In genomic region chr12:130509454-130509853, GRCh38 we compare ENCODE assay signal across 11 cellular contexts.
"Had no signal": no experiment of that assay in that cellular context is flagged by ENCODE, and none has a peak within 500 bp of the region (broad histone marks: within the 10 kb centered on the region; RNA-seq: fewer than 3 reads in every experiment).

No MANE protein-coding gene starts in this region.

- H3K27ac Mint-ChIP-seq: GM23338, H9, HFFc6 had no signal

- H3K9me3 ChIP-seq: HAP-1 had no signal

- H3K4me3 ChIP-seq: GM23248, GM23338, HAP-1 had no signal

- ATAC-seq: GM23338, HCT116 had no signal

- H3K36me3 ChIP-seq: HAP-1 had no signal

- H2AFZ ChIP-seq: GM23248, GM23338 had no signal

- H3K9ac ChIP-seq: GM23248 had no signal

- DNase-seq: GM23248, GOT3, H7, H9, HCEC 1CT, HFFc6 had no signal

- H3K4me1 Mint-ChIP-seq: GM23338 had no signal

- H3K4me3 Mint-ChIP-seq: GM23338, H9, HFFc6 had no signal

- FAIRE-seq: H1, H54 had no signal

- H3K27ac ChIP-seq: GM23248 had no signal

- H3K4me1 ChIP-seq: HAP-1 had no signal

- H3K4me2 ChIP-seq: GM23338 had no signal
